In genomic region chr19:11203194-11204075, GRCh38 we compare ENCODE assay signal across 8 cellular contexts. TPM values are rescaled to one million over a fixed set of nuclear protein-coding genes. Genes with fewer than 3 reads are reported as not detected.
DNase-seq lines count a peak whose midpoint lies in the region; ATAC-seq, FAIRE-seq and TF ChIP-seq lines count a peak whose summit lies in the region.

No MANE protein-coding gene starts in this region.

- no peaks in the 10 kb centered on the region for H3K36me3 Mint-ChIP-seq in activated CD4-positive, alpha-beta T cell treated with anti-CD3 and anti-CD28 coated beads, Interleukin-2, amount 10 ng/mL, durations not matched to agents 24 days and 14 days (ENCODE audit: low read depth)

- H3K27me3 ChIP-seq in endocrine pancreas (ENCODE audit: control insufficient read depth, insufficient read depth, low read length): no peaks in the 10 kb centered on the region
- no peaks in the 10 kb centered on the region for H3K27me3 ChIP-seq in mesenchymal stem cell (ENCODE audit: control insufficient read depth in 1 of 2, insufficient read depth in 1 of 2, low read length in 2 of 2)
- H3K27me3 ChIP-seq in stomach: no peaks in the 10 kb centered on the region

- no peaks in the 10 kb centered on the region for H3K9me3 Mint-ChIP-seq in activated CD4-positive, alpha-beta T cell treated with anti-CD3 and anti-CD28 coated beads, Interleukin-2, amount 10 ng/mL, durations not matched to agents 24 days and 14 days

- no peak overlapping the region for H3K4me3 Mint-ChIP-seq in activated CD4-positive, alpha-beta T cell treated with anti-CD3 and anti-CD28 coated beads, Interleukin-2, amount 10 ng/mL, durations not matched to agents 24 days and 14 days

- H3K4me1 ChIP-seq in endocrine pancreas (ENCODE audit: control insufficient read depth, insufficient read depth, low read length) (no peaks in the 10 kb centered on the region), mesenchymal stem cell (ENCODE audit: control insufficient read depth, insufficient read depth, low read depth, low read length) (peaks cover 28% of the 10 kb centered on the region), stomach (peaks cover 1 to 49% (median 28%) of the 10 kb centered on the region in 4 donors)

- H3K79me1 ChIP-seq in mesenchymal stem cell (replicated peaks; ENCODE audit: low read length, poor library complexity, severe bottlenecking): peaks cover 6% of the 10 kb centered on the region

- TF ChIP-seq EP300 in stomach (IDR thresholded peaks at IDR 0.05): no peak

- no peak overlapping the region for H3K23ac ChIP-seq in mesenchymal stem cell (ENCODE audit: low read length in 2 of 2)

- H3K4me3 ChIP-seq in endocrine pancreas (ENCODE audit: control insufficient read depth, insufficient read depth, low read length) (no peak overlapping the region), mesenchymal stem cell (ENCODE audit: insufficient read depth in 1 of 2, low read depth in 1 of 2, low read length in 2 of 2) (peak overlapping the region in 1 of 2 experiments; percentile 23), stomach (peak overlapping the region in 1 of 4 donors; percentile 13)

- peak overlapping the region; percentile 28 for H4K91ac ChIP-seq in mesenchymal stem cell (ENCODE audit: low read length)

- peak overlapping the region; percentile 91 for H4K8ac ChIP-seq in mesenchymal stem cell (ENCODE audit: low read length)

- peak; percentile 67 for TF ChIP-seq CTCF in D721Med (IDR thresholded peaks at IDR 0.05; ENCODE audit: insufficient read depth, missing control alignments)
- TF ChIP-seq CTCF in stomach (IDR thresholded peaks at IDR 0.05): peak in 5 of 7 experiments; percentile 70 to 91 (median 82)

- H3K27ac ChIP-seq in mesenchymal stem cell (ENCODE audit: low read length, poor library complexity, severe bottlenecking) (peak overlapping the region; percentile 38), stomach (peak overlapping the region; percentile 61 to 94 (median 82))

- peaks cover 2% of the 10 kb centered on the region for H3K4me1 Mint-ChIP-seq in activated CD4-positive, alpha-beta T cell treated with anti-CD3 and anti-CD28 coated beads, Interleukin-2, amount 10 ng/mL, durations not matched to agents 24 days and 14 days

- H3K27me3 Mint-ChIP-seq in activated CD4-positive, alpha-beta T cell treated with anti-CD3 and anti-CD28 coated beads, Interleukin-2, amount 10 ng/mL, durations not matched to agents 24 days and 14 days: peaks cover 16% of the 10 kb centered on the region

- H3K18ac ChIP-seq in mesenchymal stem cell (ENCODE audit: low read depth in 1 of 2, low read length in 2 of 2): peak overlapping the region; percentile 12 to 89

- H2BK15ac ChIP-seq in mesenchymal stem cell (ENCODE audit: low read depth, poor library complexity, severe bottlenecking): peak overlapping the region; percentile 31

- no peak overlapping the region for H2AFZ ChIP-seq in mesenchymal stem cell (ENCODE audit: low read depth, low read length)

- peak overlapping the region; percentile 52 to 71 for H3K4ac ChIP-seq in mesenchymal stem cell (ENCODE audit: low read depth in 1 of 2, low read length in 2 of 2)

- FAIRE-seq in D721Med (lab: Jason Lieb, UNC): no peak

- H3K36me3 ChIP-seq in endocrine pancreas (ENCODE audit: control insufficient read depth, insufficient read depth, low read length) (no peaks in the 10 kb centered on the region), mesenchymal stem cell (ENCODE audit: control insufficient read depth in 1 of 2, insufficient read depth in 2 of 2, low read depth in 1 of 2, low read length in 2 of 2) (peaks cover 10 to 27% of the 10 kb centered on the region in 2 experiments), stomach (peaks cover 0 to 67% (median 58%) of the 10 kb centered on the region in 4 donors)

- DNase-seq in D721Med (ENCODE audit: insufficient read length, low spot score) (peak; percentile 83), HuH-7.5 (ENCODE audit: low spot score) (peak; percentile 88), mesenchymal stem cell (peak; percentile 93), stomach (peak; percentile 59), globus pallidus (ENCODE audit: low spot score) (no peak)
- peak; percentile 79 for DNase-seq in activated CD4-positive, alpha-beta T cell treated with anti-CD3 and anti-CD28 coated beads, Interleukin-2, amount 10 ng/mL, durations not matched to agents 24 days and 14 days

- TF ChIP-seq POLR2A in stomach (IDR thresholded peaks at IDR 0.05): no peak

- peak overlapping the region; percentile 78 to 88 for H2BK12ac ChIP-seq in mesenchymal stem cell (ENCODE audit: low read length in 2 of 2)

- H2BK120ac ChIP-seq in mesenchymal stem cell (ENCODE audit: low read depth, low read length): peak overlapping the region; percentile 69

- H2AK5ac ChIP-seq in mesenchymal stem cell (ENCODE audit: low read length, severe bottlenecking): peak overlapping the region; percentile 26

- WGBS in mesenchymal stem cell: 35% methylated on average over 12 of the region's 17 CpGs
- 35 to 55% (median 51%) methylated on average over 15 to 17 of the region's 17 CpGs for WGBS in stomach, 5 donors

- intact Hi-C loops in activated CD4-positive, alpha-beta T cell treated with anti-CD3 and anti-CD28 coated beads, Interleukin-2, amount 10 ng/mL, durations not matched to agents 24 days and 14 days (cut with micrococcal nuclease): loop anchor here (2.0 to 5.0 kb wide), 2 partner anchors 67 to 166 kb away; no protein-coding TSS in a partner anchor
- intact Hi-C loops in stomach (cut with DNase I; ENCODE audit: low total_unique reads): loop anchor here (2.0 to 10.0 kb wide), 2 partner anchors 65 to 169 kb away; no protein-coding TSS in a partner anchor

- H3K9ac ChIP-seq in endocrine pancreas (ENCODE audit: control insufficient read depth, insufficient read depth, low read length) (peak overlapping the region; percentile 49), mesenchymal stem cell (ENCODE audit: low read length) (peak overlapping the region; percentile 85)

- ATAC-seq in HG03565 (IDR thresholded peaks at IDR 0.05; ENCODE audit: unreplicated experiment): no peak

- peak overlapping the region in 1 of 2 experiments; percentile 63 for H3K14ac ChIP-seq in mesenchymal stem cell (ENCODE audit: low read length in 2 of 2)

- no peak overlapping the region for H2BK5ac ChIP-seq in mesenchymal stem cell (ENCODE audit: low read depth, low read length, poor library complexity, severe bottlenecking)

- H3K27ac Mint-ChIP-seq in activated CD4-positive, alpha-beta T cell treated with anti-CD3 and anti-CD28 coated beads, Interleukin-2, amount 10 ng/mL, durations not matched to agents 24 days and 14 days: no peak overlapping the region

- no peak overlapping the region for H3K4me2 ChIP-seq in mesenchymal stem cell (ENCODE audit: low read length, poor library complexity, severe bottlenecking)

- no peaks in the 10 kb centered on the region for H3K9me3 ChIP-seq in endocrine pancreas (ENCODE audit: control insufficient read depth, low read length)
- no peaks in the 10 kb centered on the region for H3K9me3 ChIP-seq in mesenchymal stem cell (ENCODE audit: control insufficient read depth, low read length)
- H3K9me3 ChIP-seq in stomach: no peaks in the 10 kb centered on the region

RNA-seq across cellular contexts. Expression of gene KANK2, which starts 6.1 kb away (rescaled TPM):
- 3.0 and 3.3 TPM in 2 replicates for total RNA-seq in activated CD4-positive, alpha-beta T cell treated with anti-CD3 and anti-CD28 coated beads, Interleukin-2, amount 10 ng/mL, durations not matched to agents 24 days and 14 days
- 197 TPM for polyA plus RNA-seq in mesenchymal stem cell (2013, experiment 1 of 2)
- 192 TPM for polyA plus RNA-seq in mesenchymal stem cell (2013, experiment 2 of 2)
- total RNA-seq in stomach: 100 to 1,000 TPM; 120 to 415 (median 251) TPM
- 100 to 1,000 TPM in 2 of 3 donors, 10 to 100 TPM in 1; 82.4 to 158 (median 144) TPM for polyA plus RNA-seq in stomach

RNA-seq across cellular contexts. Expression of gene ANGPTL8, which starts 36.0 kb away (rescaled TPM):
- not detected in 2 replicates for total RNA-seq in activated CD4-positive, alpha-beta T cell treated with anti-CD3 and anti-CD28 coated beads, Interleukin-2, amount 10 ng/mL, durations not matched to agents 24 days and 14 days
- polyA plus RNA-seq in mesenchymal stem cell (2013, experiment 1 of 2): 0.18 TPM
- polyA plus RNA-seq in mesenchymal stem cell (2013, experiment 2 of 2): not detected
- not detected for total RNA-seq in stomach
- under 1 TPM in 1 of 3 donors, not detected in 2; 0.70 TPM for polyA plus RNA-seq in stomach

RNA-seq across cellular contexts. Expression of gene SPC24, which starts 47.9 kb away (rescaled TPM):
- total RNA-seq in activated CD4-positive, alpha-beta T cell treated with anti-CD3 and anti-CD28 coated beads, Interleukin-2, amount 10 ng/mL, durations not matched to agents 24 days and 14 days: 33.1 and 33.8 TPM in 2 replicates
- 3.2 TPM for polyA plus RNA-seq in mesenchymal stem cell (2013, experiment 1 of 2)
- polyA plus RNA-seq in mesenchymal stem cell (2013, experiment 2 of 2): 3.0 TPM
- 10 to 100 TPM in 3 of 5 donors, not detected in 2; 11.9 to 20.4 (median 18.7) TPM for total RNA-seq in stomach
- polyA plus RNA-seq in stomach: 1 to 10 TPM; 3.7 to 6.5 (median 5.0) TPM

RNA-seq across cellular contexts. Expression of gene DOCK6, which starts 58.9 kb away (rescaled TPM):
- total RNA-seq in activated CD4-positive, alpha-beta T cell treated with anti-CD3 and anti-CD28 coated beads, Interleukin-2, amount 10 ng/mL, durations not matched to agents 24 days and 14 days: 1.2 and 2.2 TPM in 2 replicates
- polyA plus RNA-seq in mesenchymal stem cell (2013, experiment 1 of 2): 16.4 TPM
- polyA plus RNA-seq in mesenchymal stem cell (2013, experiment 2 of 2): 16.0 TPM
- 100 to 1,000 TPM in 2 of 5 donors, 10 to 100 TPM in 3; 32.1 to 243 (median 99.5) TPM for total RNA-seq in stomach
- polyA plus RNA-seq in stomach: 10 to 100 TPM; 21.4 to 39.8 (median 24.0) TPM

Comparison
In these comparisons a context has a peak if more than half of its experiments do, and no peak if none do; other contexts are left out.
1. RNA of gene KANK2, which starts 6.1 kb away (total RNA-seq): 120 to 415 TPM in stomach; 3.0 to 3.3 TPM in activated CD4-positive, alpha-beta T cell treated with anti-CD3 and anti-CD28 coated beads, Interleukin-2, amount 10 ng/mL, durations not matched to agents 24 days and 14 days; every median in the first group is over 10 times any median in the second.